In genomic region chr6:109771939-109772755, GRCh38 we compare ENCODE assay signal across 8 cellular contexts.
A peak's percentile ranks its signal among the peaks of the same experiment; 100 is the strongest.
DNase-seq lines count a peak whose midpoint lies in the region; ATAC-seq and TF ChIP-seq lines count a peak whose summit lies in the region.
"Not testable (repeated sequence)": the region's sequence is repeated elsewhere in the genome, so short reads cannot be mapped to it uniquely, and the experiment has no call there.

No MANE protein-coding gene starts in this region.

- intact Hi-C loops in PC-3 (cut with micrococcal nuclease): not testable (repeated sequence)

- CTCF ChIA-PET in PC-3 (lab: Charles Lee): not testable (repeated sequence)

- DNase-seq in AG10803 (ENCODE audit: low read depth) (peak; percentile 42), KBM-7 (peak; percentile 84), PC-3 (peak; percentile 57), pons (ENCODE audit: low spot score) (peak; percentile 35)
- DNase-seq in activated T-cell treated with anti-CD3 and anti-CD28 coated beads, Interleukin-2, amount 50 U/mL, for 72 hours; immature natural killer cell: not testable (repeated sequence)

- H2AFZ ChIP-seq in PC-3 (ENCODE audit: low read length): not testable (repeated sequence)

- POLR2A ChIA-PET in PC-3 (lab: Charles Lee; ENCODE audit: unreplicated experiment): not testable (repeated sequence)

- not testable (repeated sequence) for H3K4me1 Mint-ChIP-seq in activated T-cell treated with anti-CD3 and anti-CD28 coated beads, Interleukin-2, amount 50 U/mL, for 72 hours (ENCODE audit: low read depth)
- H3K4me1 Mint-ChIP-seq in immature natural killer cell: peaks cover 13 to 22% of the 10 kb centered on the region in 2 donors

- H3K36me3 ChIP-seq in PC-3 (ENCODE audit: low read depth, low read length): not testable (repeated sequence)

- H3K9ac ChIP-seq in PC-3 (ENCODE audit: low read length): peak overlapping the region; percentile 31; the same call in 1 of the 2 replicates

- peaks cover 28% of the 10 kb centered on the region for H3K4me1 ChIP-seq in PC-3 (ENCODE audit: insufficient read depth, low read length)

- not testable (repeated sequence) for H3K4me3 Mint-ChIP-seq in activated T-cell treated with anti-CD3 and anti-CD28 coated beads, Interleukin-2, amount 50 U/mL, for 72 hours; immature natural killer cell

- H3K36me3 Mint-ChIP-seq in activated T-cell treated with anti-CD3 and anti-CD28 coated beads, Interleukin-2, amount 50 U/mL, for 72 hours (ENCODE audit: insufficient read depth in 2 of 2): not testable (repeated sequence)
- peaks cover 25 to 36% (median 31%) of the 10 kb centered on the region in 3 donors for H3K36me3 Mint-ChIP-seq in immature natural killer cell

- H3K27ac Mint-ChIP-seq in activated T-cell treated with anti-CD3 and anti-CD28 coated beads, Interleukin-2, amount 50 U/mL, for 72 hours: peak overlapping the region; percentile 14
- peak overlapping the region in 4 of 6 donors; percentile 4 to 32 (median 19) for H3K27ac Mint-ChIP-seq in immature natural killer cell

- not testable (repeated sequence) for H3K27me3 ChIP-seq in PC-3 (ENCODE audit: low read length)

- not testable (repeated sequence) for BruUV-seq in PC-3 (replicated peaks; lab: Mats Ljungman, UMichigan)

- H3K9me2 ChIP-seq in PC-3 (replicated peaks; ENCODE audit: low read length): not testable (repeated sequence)

- H3K4me3 ChIP-seq in AG10803 (ENCODE audit: low read length); PC-3 (ENCODE audit: low read length): not testable (repeated sequence)

- in situ Hi-C loops in KBM-7 (cut with MboI; ENCODE audit: low pct_unique_long_range_greater_than_20kb, low sequenced_read_pairs): not testable (repeated sequence)

- TF ChIP-seq CTCF in AG10803 (conservative IDR thresholded peaks at IDR 0.05; ENCODE audit: low read length); PC-3 (conservative IDR thresholded peaks at IDR 0.05; ENCODE audit: low read depth, low read length): not testable (repeated sequence)

- H3K27ac ChIP-seq in PC-3 (ENCODE audit: low read length): peak overlapping the region; percentile 65

- ATAC-seq in GM18517 (IDR thresholded peaks at IDR 0.05; ENCODE audit: unreplicated experiment) (peak; percentile 65), HG02798 (IDR thresholded peaks at IDR 0.05; ENCODE audit: poor library complexity, unreplicated experiment) (peak; percentile 57)
- ATAC-seq in PC-3; activated T-cell treated with anti-CD3 and anti-CD28 coated beads, Interleukin-2, amount 50 U/mL, for 72 hours (replicated peaks in 1 of 2): not testable (repeated sequence)

- H3F3A ChIP-seq in PC-3 (ENCODE audit: low read length, unreplicated experiment): not testable (repeated sequence)

- H3K27me3 Mint-ChIP-seq in activated T-cell treated with anti-CD3 and anti-CD28 coated beads, Interleukin-2, amount 50 U/mL, for 72 hours (ENCODE audit: low read depth); immature natural killer cell (ENCODE audit: low read depth in 3 of 3): not testable (repeated sequence)

- H3K9me3 Mint-ChIP-seq in activated T-cell treated with anti-CD3 and anti-CD28 coated beads, Interleukin-2, amount 50 U/mL, for 72 hours; immature natural killer cell: not testable (repeated sequence)

- H3K79me2 ChIP-seq in PC-3 (ENCODE audit: low read length): not testable (repeated sequence)

- H3K9me3 ChIP-seq in PC-3 (ENCODE audit: low read length): not testable (repeated sequence)

- H4K20me1 ChIP-seq in PC-3 (ENCODE audit: low read length): not testable (repeated sequence)

- not testable (repeated sequence) for H3K4me2 ChIP-seq in PC-3 (ENCODE audit: low read length)
